Comparison of ENCODE assay signal across 11 cellular contexts in genomic region chr19:38005224-38005614, GRCh38.
DNase-seq lines count a peak whose midpoint lies in the region; ATAC-seq, FAIRE-seq and TF ChIP-seq lines count a peak whose summit lies in the region.
"Had no signal": no experiment of that assay in that cellular context is flagged by ENCODE, and none has a peak within 500 bp of the region (broad histone marks: within the 10 kb centered on the region; RNA-seq: fewer than 3 reads in every experiment).

No MANE protein-coding gene starts in this region.

- no TSS peak for BruUV-seq in endothelial cell of umbilical vein (replicated peaks; lab: Mats Ljungman, UMichigan)

- POLR2A ChIA-PET in endothelial cell of umbilical vein (lab: Charles Lee): interaction anchor here (1.9 to 2.9 kb wide), 2 partner anchors 15 to 98 kb away, joined by 17 to 25 read pairs; partner anchors contain the start of genes SIPA1L3 and WDR87

- no CpG with 5 or more reads among the region's 8 CpGs for WGBS in neuronal stem cell (ENCODE audit: extremely low coverage in 2 of 2, insufficient read length in 2 of 2, insufficient replicate concordance in 1 of 2), 2 donors

- intact Hi-C loops in left ventricle myocardium inferior (cut with micrococcal nuclease): no loop called here
- intact Hi-C loops in left ventricle myocardium superior (cut with micrococcal nuclease): no loop called here
- intact Hi-C loops in endothelial cell of umbilical vein (cut with micrococcal nuclease): loop anchor here (2.0 to 10.0 kb wide), 2 partner anchors 42 to 220 kb away; partner anchors contain the start of gene DPF1

- peak overlapping the region; percentile 70 for H2AK5ac ChIP-seq in neuronal stem cell (ENCODE audit: low read depth, low read length)

- H3K4me3 ChIP-seq in left ventricle myocardium inferior (peak overlapping the region; percentile 62), endothelial cell of umbilical vein (replicated peaks in 1 of 3; ENCODE audit: insufficient read depth in 1 of 3, low read depth in 1 of 3, low read length in 3 of 3) (no peak overlapping the region), neuronal stem cell (ENCODE audit: low read length in 2 of 2) (peak overlapping the region in 1 of 2 donors; percentile 50)
- H3K4me3 ChIP-seq: colonic mucosa had no signal

- no peak for ATAC-seq in left ventricle myocardium superior
- ATAC-seq in HG02763 (IDR thresholded peaks at IDR 0.05; ENCODE audit: unreplicated experiment): no peak
- ATAC-seq in GM21360 (IDR thresholded peaks at IDR 0.05; ENCODE audit: unreplicated experiment): no peak
- ATAC-seq: activated T-cell treated with anti-CD3 and anti-CD28 coated beads, Interleukin-2, amount 50 U/mL, for 4 hours had no signal

- H2BK15ac ChIP-seq in neuronal stem cell (ENCODE audit: low read length): peak overlapping the region; percentile 23

- H3K23ac ChIP-seq in neuronal stem cell (ENCODE audit: low read depth, low read length, poor library complexity): no peak overlapping the region

- TF ChIP-seq POLR2A in endothelial cell of umbilical vein (IDR thresholded peaks at IDR 0.05; ENCODE audit: low read depth, low read length): no peak

- H3K79me2 ChIP-seq in endothelial cell of umbilical vein (ENCODE audit: control insufficient read depth, insufficient read depth, low read length): peaks cover 12% of the 10 kb centered on the region

- H4K8ac ChIP-seq in neuronal stem cell (ENCODE audit: low read depth, low read length): no peak overlapping the region

- H3K27me3 ChIP-seq in left ventricle myocardium inferior (ENCODE audit: low read depth) (no peaks in the 10 kb centered on the region), endothelial cell of umbilical vein (ENCODE audit: control insufficient read depth in 2 of 2, insufficient read depth in 2 of 2, low read length in 2 of 2) (no peaks in the 10 kb centered on the region), neuronal stem cell (ENCODE audit: control insufficient read depth in 3 of 3, insufficient read depth in 3 of 3, low read depth in 1 of 3, low read length in 3 of 3) (no peaks in the 10 kb centered on the region)
- H3K27me3 ChIP-seq: BE2C, colonic mucosa had no signal

- no peak overlapping the region for H2BK12ac ChIP-seq in neuronal stem cell (ENCODE audit: low read length)

- peak overlapping the region; percentile 81 for H3K18ac ChIP-seq in neuronal stem cell (ENCODE audit: low read length)

- no peak overlapping the region for H2AFZ ChIP-seq in endothelial cell of umbilical vein (ENCODE audit: low read depth, low read length)
- peak overlapping the region; percentile 89 for H2AFZ ChIP-seq in neuronal stem cell (ENCODE audit: low read length)

- H3K9ac ChIP-seq in endothelial cell of umbilical vein (replicated peaks; ENCODE audit: extremely low read depth, insufficient read depth, low read length) (peak overlapping the region; percentile 97), neuronal stem cell (ENCODE audit: low read depth, low read length, poor library complexity) (no peak overlapping the region)

- no peaks in the 10 kb centered on the region for H3K9me1 ChIP-seq in endothelial cell of umbilical vein (replicated peaks; ENCODE audit: control insufficient read depth, extremely low read depth, insufficient read depth, low read length)

- no peak overlapping the region for H3K4ac ChIP-seq in neuronal stem cell (ENCODE audit: low read length)

- no peak overlapping the region for H2BK5ac ChIP-seq in neuronal stem cell (ENCODE audit: low read length)

- H3K9me3 ChIP-seq in left ventricle myocardium inferior (replicated peaks) (no peaks in the 10 kb centered on the region), endothelial cell of umbilical vein (replicated peaks; ENCODE audit: control insufficient read depth, insufficient read depth, low read length) (no peaks in the 10 kb centered on the region), neuronal stem cell (replicated peaks in 1 of 2; ENCODE audit: control insufficient read depth in 2 of 2, insufficient read depth in 1 of 2, low read depth in 1 of 2, low read length in 2 of 2) (no peaks in the 10 kb centered on the region)
- H3K9me3 ChIP-seq: BE2C, colonic mucosa had no signal

- H4K20me1 ChIP-seq in endothelial cell of umbilical vein (replicated peaks; ENCODE audit: control insufficient read depth, extremely low read depth, insufficient read depth, low read length): no peaks in the 10 kb centered on the region

- CTCF ChIA-PET in endothelial cell of umbilical vein (lab: Charles Lee): interaction anchor here (1.0 to 3.4 kb wide), 7 partner anchors 8 to 222 kb away, joined by 4 to 54 read pairs (median 14); partner anchors contain the start of genes SIPA1L3 and WDR87

- H3K4me1 ChIP-seq in left ventricle myocardium inferior: peaks cover 31% of the 10 kb centered on the region
- H3K4me1 ChIP-seq in endothelial cell of umbilical vein (ENCODE audit: control insufficient read depth, extremely low read depth, insufficient read depth, low read length): peaks cover 40% of the 10 kb centered on the region
- peaks cover 18 to 21% of the 10 kb centered on the region in 2 donors for H3K4me1 ChIP-seq in neuronal stem cell (ENCODE audit: control insufficient read depth in 2 of 2, insufficient read depth in 1 of 2, low read depth in 1 of 2, low read length in 2 of 2)
- H3K4me1 ChIP-seq: colonic mucosa had no signal

- no peak for FAIRE-seq in endothelial cell of umbilical vein (lab: Jason Lieb, UNC)

- H3K14ac ChIP-seq in neuronal stem cell (ENCODE audit: low read length): no peak overlapping the region

- H2BK120ac ChIP-seq in neuronal stem cell (ENCODE audit: low read depth, low read length): no peak overlapping the region

- H3K4me2 ChIP-seq in endothelial cell of umbilical vein (ENCODE audit: insufficient read depth, low read length) (no peak overlapping the region), neuronal stem cell (ENCODE audit: insufficient read depth, low read length, poor library complexity, severe bottlenecking) (peak overlapping the region; percentile 48)

- no peak for TF ChIP-seq CTCF in left ventricle myocardium inferior (IDR thresholded peaks at IDR 0.05; ENCODE audit: borderline replicate concordance)
- TF ChIP-seq CTCF in endothelial cell of umbilical vein (IDR thresholded peaks at IDR 0.05; ENCODE audit: extremely low read depth in 1 of 2, insufficient read depth in 1 of 2, low read depth in 1 of 2, low read length in 2 of 2): no peak

- DNase-seq in left ventricle myocardium inferior (no peak), left ventricle myocardium superior (no peak), endothelial cell of umbilical vein (ENCODE audit: low read depth, low spot score) (no peak), neuronal stem cell (ENCODE audit: low spot score) (no peak), NCI-H774 (lab: John Stamatoyannopoulos, UW) (no peak), SIG-M5 treated with dmso at 0.1 percent for 504 hours (lab: John Stamatoyannopoulos, UW; ENCODE audit: unreplicated experiment) (no peak)
- DNase-seq: activated T-cell treated with anti-CD3 and anti-CD28 coated beads, Interleukin-2, amount 50 U/mL, for 4 hours had no signal

- dilution Hi-C loops in endothelial cell of umbilical vein (cut with MboI; ENCODE audit: extremely low pct_ligation_motif_present, low sequenced_read_pairs): no loop called here

- no peak overlapping the region for H4K91ac ChIP-seq in neuronal stem cell (ENCODE audit: low read depth, low read length, poor library complexity)

- H3K36me3 ChIP-seq in left ventricle myocardium inferior (no peaks in the 10 kb centered on the region), endothelial cell of umbilical vein (ENCODE audit: control insufficient read depth in 2 of 2, extremely low read depth in 1 of 2, insufficient read depth in 2 of 2, low read length in 2 of 2) (no peaks in the 10 kb centered on the region), neuronal stem cell (replicated peaks in 1 of 2; ENCODE audit: control insufficient read depth in 2 of 2, insufficient read depth in 2 of 2, low read length in 2 of 2) (no peaks in the 10 kb centered on the region)
- H3K36me3 ChIP-seq: colonic mucosa had no signal

- H3K27ac ChIP-seq in left ventricle myocardium inferior (replicated peaks) (peak overlapping the region; percentile 89), endothelial cell of umbilical vein (ENCODE audit: insufficient read depth, low read depth, low read length) (peak overlapping the region; percentile 99), neuronal stem cell (replicated peaks; ENCODE audit: low read length) (peak overlapping the region; percentile 88)

- no peaks in the 10 kb centered on the region for H3K79me1 ChIP-seq in neuronal stem cell (ENCODE audit: low read depth, low read length)

TF ChIP-seq in endothelial cell of umbilical vein, 7 proteins besides CTCF, POLR2A, EP300 and RAD21:
- no peak for TF ChIP-seq POLR2AphosphoS5 (IDR thresholded peaks at IDR 0.05; ENCODE audit: insufficient read depth, low read depth, low read length)
- no peak for TF ChIP-seq MAX (IDR thresholded peaks at IDR 0.05; ENCODE audit: insufficient read depth, insufficient read length)
- TF ChIP-seq MYC (IDR thresholded peaks at IDR 0.05; ENCODE audit: low read depth, low read length): no peak
- TF ChIP-seq EZH2 (IDR thresholded peaks at IDR 0.05; ENCODE audit: borderline replicate concordance, low read depth, low read length, severe bottlenecking): no peak
- TF ChIP-seq FOS (IDR thresholded peaks at IDR 0.05; ENCODE audit: borderline replicate concordance, insufficient read depth, low read length): no peak
- no peak for TF ChIP-seq GATA2 (IDR thresholded peaks at IDR 0.05; ENCODE audit: insufficient read depth, insufficient read length, low read depth, low read length)
- TF ChIP-seq JUN (IDR thresholded peaks at IDR 0.05; ENCODE audit: borderline replicate concordance, insufficient read depth, insufficient read length, low read depth): no peak
